Comparison of ENCODE assay signal across 1 cellular context in genomic region chrX:49282647-49283011, GRCh38.
TF ChIP-seq lines count a peak whose summit lies in the region.

No MANE protein-coding gene starts in this region.

TF ChIP-seq in IMR-90, 13 proteins besides CTCF, POLR2A, EP300 and RAD21 (continued from another document):
- TF ChIP-seq RCOR1 (IDR thresholded peaks at IDR 0.05; ENCODE audit: insufficient replicate concordance, low read length) (no peak), MAFK (IDR thresholded peaks at IDR 0.05; ENCODE audit: low read depth, low read length) (no peak), SMC3 (IDR thresholded peaks at IDR 0.05; ENCODE audit: low read depth, low read length) (no peak), FOS (IDR thresholded peaks at IDR 0.05; ENCODE audit: low read depth, low read length) (no peak), BHLHE40 (IDR thresholded peaks at IDR 0.05; ENCODE audit: low read depth, low read length) (no peak), ELK1 (IDR thresholded peaks at IDR 0.05; ENCODE audit: borderline replicate concordance, low read depth, low read length) (no peak), MAZ (IDR thresholded peaks at IDR 0.05; ENCODE audit: borderline replicate concordance, low read depth, low read length) (no peak)
